Comparison of ENCODE assay signal across 8 cellular contexts in genomic region chr19:2171349-2172145, GRCh38. TPM values are rescaled to one million over a fixed set of nuclear protein-coding genes. Genes with fewer than 3 reads are reported as not detected.
DNase-seq lines count a peak whose midpoint lies in the region; ATAC-seq and TF ChIP-seq lines count a peak whose summit lies in the region.

No MANE protein-coding gene starts in this region.

- H3K27ac ChIP-seq in SK-N-MC (peak overlapping the region; percentile 60), subcutaneous abdominal adipose tissue (ENCODE audit: low read depth, low read length) (peak overlapping the region; percentile 93)

- no peak overlapping the region for H3K9ac ChIP-seq in SK-N-MC (ENCODE audit: insufficient read length)
- peak overlapping the region in 2 of 5 donors; percentile 8 to 26 for H3K9ac ChIP-seq in subcutaneous abdominal adipose tissue (ENCODE audit: low read length in 5 of 5)

- H3K4me1 Mint-ChIP-seq in activated naive CD8-positive, alpha-beta T cell treated with anti-CD3 and anti-CD28 coated beads for 36 hours, result peaks cover 58% of the 10 kb centered on the region

- H3K4me3 ChIP-seq in GM12875 (ENCODE audit: low read depth, low read length), result peak overlapping the region; percentile 21
- no peak overlapping the region for H3K4me3 ChIP-seq in SK-N-MC
- H3K4me3 ChIP-seq in subcutaneous abdominal adipose tissue (ENCODE audit: low read depth in 1 of 5, low read length in 5 of 5), result peak overlapping the region in 1 of 5 donors; percentile 11

- no peak for DNase-seq in SK-N-MC (ENCODE audit: low read depth, low spot score)
- DNase-seq in activated naive CD8-positive, alpha-beta T cell treated with anti-CD3 and anti-CD28 coated beads for 36 hours, result peak; percentile 94
- DNase-seq in mucosa of gallbladder (ENCODE audit: low spot score), result peak; percentile 46
- no peak for DNase-seq in SKM-1 (lab: John Stamatoyannopoulos, UW; ENCODE audit: unreplicated experiment)
- DNase-seq in cortex of kidney (lab: John Stamatoyannopoulos, UW), result no peak

- peaks cover 5 to 55% (median 52%) of the 10 kb centered on the region in 5 donors for H3K4me1 ChIP-seq in subcutaneous abdominal adipose tissue (ENCODE audit: control insufficient read depth in 5 of 5, insufficient read depth in 5 of 5, low read length in 5 of 5)

- H3K36me3 ChIP-seq in SK-N-MC (ENCODE audit: insufficient read depth, low read length) (peaks cover 4% of the 10 kb centered on the region; the same call in 1 of the 2 replicates), subcutaneous abdominal adipose tissue (ENCODE audit: control insufficient read depth in 5 of 5, insufficient read depth in 5 of 5, low read length in 5 of 5) (peaks cover 0 to 19% (median 5%) of the 10 kb centered on the region in 5 donors)

- no peaks in the 10 kb centered on the region for H3K9me3 Mint-ChIP-seq in activated naive CD8-positive, alpha-beta T cell treated with anti-CD3 and anti-CD28 coated beads for 36 hours

- no peaks in the 10 kb centered on the region for H3K27me3 Mint-ChIP-seq in activated naive CD8-positive, alpha-beta T cell treated with anti-CD3 and anti-CD28 coated beads for 36 hours

- H3K4me3 Mint-ChIP-seq in activated naive CD8-positive, alpha-beta T cell treated with anti-CD3 and anti-CD28 coated beads for 36 hours, result peak overlapping the region; percentile 66

- ATAC-seq in HG02610 (IDR thresholded peaks at IDR 0.05; ENCODE audit: unreplicated experiment), result peak; percentile 40

- H3K9me3 ChIP-seq in SK-N-MC (ENCODE audit: low read depth, low read length) (no peaks in the 10 kb centered on the region), subcutaneous abdominal adipose tissue (ENCODE audit: control insufficient read depth in 5 of 5, low read length in 5 of 5) (no peaks in the 10 kb centered on the region)

- TF ChIP-seq CTCF in GM12875 (IDR thresholded peaks at IDR 0.05; ENCODE audit: borderline replicate concordance, insufficient read depth, low read depth, low read length), result peak; percentile 22; the same call in 1 of the 2 replicates

- peaks cover 21% of the 10 kb centered on the region for H3K36me3 Mint-ChIP-seq in activated naive CD8-positive, alpha-beta T cell treated with anti-CD3 and anti-CD28 coated beads for 36 hours

- H3K27me3 ChIP-seq in subcutaneous abdominal adipose tissue (ENCODE audit: control insufficient read depth in 5 of 5, insufficient read depth in 4 of 5, low read length in 5 of 5), result no peaks in the 10 kb centered on the region

- peak overlapping the region; percentile 78 for H3K27ac Mint-ChIP-seq in activated naive CD8-positive, alpha-beta T cell treated with anti-CD3 and anti-CD28 coated beads for 36 hours

RNA-seq across cellular contexts. Expression of gene DOT1L, which starts 7.8 kb away (rescaled TPM):
- total RNA-seq in activated naive CD8-positive, alpha-beta T cell treated with anti-CD3 and anti-CD28 coated beads for 36 hours, result 10 to 100 TPM; 71.8 to 75.1 TPM
- 40.1 TPM for total RNA-seq in mucosa of gallbladder

RNA-seq across cellular contexts. Expression of gene AP3D1, which starts 20.2 kb away (rescaled TPM):
- total RNA-seq in activated naive CD8-positive, alpha-beta T cell treated with anti-CD3 and anti-CD28 coated beads for 36 hours, result 10 to 100 TPM; 92.0 to 96.0 TPM
- 125 TPM for total RNA-seq in mucosa of gallbladder

Comparison
In these comparisons a context has a peak if more than half of its experiments do, and no peak if none do; other contexts are left out.
1. DNase-seq: peak in activated naive CD8-positive, alpha-beta T cell treated with anti-CD3 and anti-CD28 coated beads for 36 hours (single experiment) and mucosa of gallbladder (single experiment); none in SK-N-MC (single experiment), SKM-1 (single experiment) and cortex of kidney (single experiment).